11 cellular contexts compared by ENCODE assay signal in the genomic region with DNA sequence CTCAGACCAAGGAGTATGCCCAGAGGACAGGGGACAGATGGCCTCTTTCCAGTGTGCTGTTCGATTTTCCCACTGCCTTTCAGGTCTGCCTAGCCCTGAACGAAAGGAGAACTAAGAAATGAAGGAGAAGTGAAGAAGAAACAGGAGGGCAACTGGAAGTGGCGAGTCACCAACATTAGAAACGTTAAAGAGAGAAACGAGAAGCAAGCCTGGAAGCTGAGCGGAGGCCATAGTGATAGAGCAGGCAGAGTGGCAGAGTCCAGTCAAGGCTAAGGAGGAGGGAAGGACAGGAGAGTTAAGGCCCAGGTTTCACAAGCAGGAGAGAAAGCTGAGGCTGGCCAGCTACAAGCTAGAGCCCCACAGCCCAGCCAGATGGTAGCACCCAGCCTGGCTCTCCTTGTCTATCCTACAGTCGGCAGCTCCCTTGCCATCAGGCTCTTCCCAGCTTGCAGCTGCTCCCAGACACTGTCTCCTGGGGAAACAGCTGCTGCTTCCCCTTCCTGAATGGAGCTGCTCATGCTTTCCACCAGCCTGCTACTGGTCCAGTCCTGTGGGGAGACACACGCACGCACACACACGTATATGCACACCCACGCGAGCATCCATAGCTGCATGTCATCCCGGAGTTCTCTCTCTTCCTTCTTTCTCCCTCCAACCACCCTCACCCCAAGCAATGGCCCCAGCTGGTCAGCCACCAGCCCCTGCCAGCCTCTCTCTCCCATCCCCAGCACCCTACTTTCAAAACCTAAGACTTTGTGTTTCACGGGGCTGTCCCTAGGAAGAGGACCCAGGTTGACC.
DNase-seq lines count a peak whose midpoint lies in the region; ATAC-seq and TF ChIP-seq lines count a peak whose summit lies in the region.
"Had no signal": no experiment of that assay in that cellular context is flagged by ENCODE, and none has a peak within 500 bp of the region (broad histone marks: within the 10 kb centered on the region; RNA-seq: fewer than 3 reads in every experiment).

No MANE protein-coding gene starts in this region.

- H3K36me3 Mint-ChIP-seq in T-helper 17 cell (ENCODE audit: low read depth) (peaks cover 2% of the 10 kb centered on the region), type B pancreatic cell (no peaks in the 10 kb centered on the region), chondrocyte (ENCODE audit: low read depth) (peaks cover 4% of the 10 kb centered on the region)

- H3K9me3 Mint-ChIP-seq in type B pancreatic cell (no peaks in the 10 kb centered on the region), chondrocyte (ENCODE audit: low read depth) (peaks cover 4% of the 10 kb centered on the region)

- no peaks in the 10 kb centered on the region for H3K4me1 ChIP-seq in HAP-1

- H3K27ac Mint-ChIP-seq in T-helper 17 cell (peak overlapping the region; percentile 41), type B pancreatic cell (no peak overlapping the region), chondrocyte (ENCODE audit: unreplicated experiment) (no peak overlapping the region)

- no peaks in the 10 kb centered on the region for H3K27me3 Mint-ChIP-seq in T-helper 17 cell
- peaks cover 25% of the 10 kb centered on the region for H3K27me3 Mint-ChIP-seq in type B pancreatic cell
- H3K27me3 Mint-ChIP-seq in chondrocyte (ENCODE audit: low read depth): peaks cover 20% of the 10 kb centered on the region

- H3K4me1 Mint-ChIP-seq in T-helper 17 cell (peaks cover 10% of the 10 kb centered on the region), type B pancreatic cell (ENCODE audit: unreplicated experiment) (peaks cover 30% of the 10 kb centered on the region), chondrocyte (ENCODE audit: low read depth) (peaks cover 13% of the 10 kb centered on the region)

- H3K36me3 ChIP-seq in HAP-1 (replicated peaks): no peaks in the 10 kb centered on the region

- TF ChIP-seq CTCF in type B pancreatic cell (conservative IDR thresholded peaks at IDR 0.05) (no peak), chondrocyte (IDR thresholded peaks at IDR 0.05) (no peak)

- H3K27me3 ChIP-seq in HAP-1 (ENCODE audit: low read depth): peaks cover 8% of the 10 kb centered on the region; the same call in 1 of the 2 replicates

- intact Hi-C loops in Right ventricle myocardium inferior (cut with DNase I) (no loop called here), Right ventricle myocardium superior (cut with DNase I) (no loop called here)

- no peak overlapping the region for H3K4me3 Mint-ChIP-seq in T-helper 17 cell
- H3K4me3 Mint-ChIP-seq in type B pancreatic cell: no peak overlapping the region
- no peak overlapping the region for H3K4me3 Mint-ChIP-seq in chondrocyte (ENCODE audit: unreplicated experiment)

- DNase-seq in Right ventricle myocardium inferior (ENCODE audit: missing footprints) (no peak), Right ventricle myocardium superior (no peak), T-helper 17 cell (no peak), left kidney (ENCODE audit: low read depth, low spot score) (peak; percentile 38), type B pancreatic cell (ENCODE audit: extremely low spot score, unreplicated experiment) (peak; percentile 37), chondrocyte (ENCODE audit: low spot score) (no peak), HAP-1 (ENCODE audit: low spot score in 2 of 2) (no peak)
- DNase-seq: foreskin melanocyte, mammary epithelial cell, NCI-H1436 treated with DMSO at 0.1 percent for 48 hours had no signal

- no peak overlapping the region for H3K4me3 ChIP-seq in HAP-1

- ATAC-seq in Right ventricle myocardium inferior (peak; percentile 13), Right ventricle myocardium superior (ENCODE audit: poor library complexity) (no peak), T-helper 17 cell (no peak), HG02759 (IDR thresholded peaks at IDR 0.05; ENCODE audit: unreplicated experiment) (no peak)

- in situ Hi-C loops in HAP-1 (cut with MboI; ENCODE audit: low sequenced_read_pairs): no loop called here

- H3K9me3 ChIP-seq in T-helper 17 cell (ENCODE audit: control insufficient read depth, low read length, poor library complexity, severe bottlenecking) (no peaks in the 10 kb centered on the region), HAP-1 (no peaks in the 10 kb centered on the region)

Comparison
In these comparisons a context has a peak if more than half of its experiments do, and no peak if none do; other contexts are left out.
1. DNase-seq: peak in left kidney (single experiment) and type B pancreatic cell (single experiment); none in Right ventricle myocardium inferior (single experiment), Right ventricle myocardium superior (single experiment), T-helper 17 cell (0 of 3), chondrocyte (single experiment) and HAP-1 (0 of 2).